In the genomic region with DNA sequence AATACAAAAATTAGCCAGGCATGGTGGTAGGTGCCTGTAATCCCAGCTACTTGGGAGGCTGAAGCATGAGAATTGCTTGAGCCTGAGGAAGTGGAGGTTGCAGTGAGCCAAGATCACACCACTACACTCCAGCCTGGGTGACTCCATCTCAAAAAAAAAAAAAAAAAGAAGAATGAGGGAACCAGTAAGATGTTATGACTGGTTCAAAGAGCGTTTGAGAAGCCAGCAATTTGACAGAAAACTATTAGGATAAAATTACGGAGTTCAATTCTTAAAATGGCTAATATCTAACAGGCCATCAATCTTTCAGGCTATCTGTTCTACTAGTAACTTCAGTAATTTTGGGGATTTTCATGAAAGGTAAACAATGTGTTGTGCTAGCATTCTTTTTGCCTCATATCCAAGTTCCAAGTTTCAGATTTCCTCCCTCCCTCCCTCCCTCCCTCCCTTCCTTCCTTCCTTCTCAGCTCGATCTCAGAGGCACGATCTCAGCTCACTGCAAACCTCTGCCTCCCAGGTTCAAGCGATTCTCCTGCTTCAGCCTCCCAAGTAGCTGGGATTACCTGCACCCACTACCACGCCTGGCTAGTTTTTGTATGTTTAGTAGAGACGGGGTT, we compare ENCODE assay signal across 7 cellular contexts. TPM values are rescaled to one million over a fixed set of nuclear protein-coding genes. Genes with fewer than 3 reads are reported as not detected.
"Had no signal": no experiment of that assay in that cellular context is flagged by ENCODE, and none has a peak within 500 bp of the region (broad histone marks: within the 10 kb centered on the region; RNA-seq: fewer than 3 reads in every experiment).

No MANE protein-coding gene starts in this region.

RNA-seq across cellular contexts. Expression of gene RAB44, which starts 7.4 kb away (rescaled TPM):
- total RNA-seq: PC-3, PC-9, Right ventricle myocardium superior, RPMI7951, SJCRH30, SJSA1, SK-MEL-5 had no signal
